ENCODE assay signal across 7 cellular contexts in genomic region chr10:130137659-130138478, GRCh38. TPM values are rescaled to one million over a fixed set of nuclear protein-coding genes. Genes with fewer than 3 reads are reported as not detected.
DNase-seq lines count a peak whose midpoint lies in the region; TF ChIP-seq lines count a peak whose summit lies in the region.

No MANE protein-coding gene starts in this region.

- no peak overlapping the region for H2AK5ac ChIP-seq in H9 (ENCODE audit: insufficient read length, low read length)

- no peak overlapping the region for H3K23ac ChIP-seq in H9 (ENCODE audit: insufficient read length, low read depth, low read length)

- no peak overlapping the region for H2BK15ac ChIP-seq in H9 (ENCODE audit: low read depth, low read length)

- H2BK20ac ChIP-seq in H9 (ENCODE audit: low read depth, low read length, poor library complexity, severe bottlenecking): no peak overlapping the region

- peaks cover 39% of the 10 kb centered on the region; the same call in 1 of the 2 replicates for H3K79me2 ChIP-seq in H9 (ENCODE audit: insufficient read depth, low read length)

- no peak overlapping the region for H3T11ph ChIP-seq in H9 (ENCODE audit: low read length)

- H3K4me3 ChIP-seq in foreskin fibroblast (ENCODE audit: low read depth in 1 of 2, low read length in 2 of 2): peak overlapping the region; percentile 80 to 84
- H3K4me3 ChIP-seq in skeletal muscle tissue (ENCODE audit: low read length in 3 of 3): peak overlapping the region; percentile 86 to 93 (median 90)
- no peak overlapping the region for H3K4me3 ChIP-seq in lower leg skin (ENCODE audit: low read depth, poor library complexity, severe bottlenecking)

- no peak overlapping the region for H3K14ac ChIP-seq in H9 (ENCODE audit: insufficient read depth, low read length)

- WGBS in H9 (ENCODE audit: extremely low coverage, insufficient read length, low lambda C conversion rate): no CpG with 5 or more reads among the region's 28 CpGs
- 87 to 92% methylated on average over 28 of the region's 28 CpGs for WGBS in lower leg skin, 2 donors

- no peak for TF ChIP-seq POLR2A in lower leg skin (IDR thresholded peaks at IDR 0.05)

- H3K23me2 ChIP-seq in H9 (ENCODE audit: insufficient read length, low read depth, low read length, poor library complexity, severe bottlenecking): peaks cover 10% of the 10 kb centered on the region

- TF ChIP-seq CTCF in H9 (conservative IDR thresholded peaks at IDR 0.05) (no peak), VCaP (conservative IDR thresholded peaks at IDR 0.05) (no peak), foreskin fibroblast (IDR thresholded peaks at IDR 0.05; ENCODE audit: low read depth, low read length) (no peak), lower leg skin (IDR thresholded peaks at IDR 0.05) (no peak)

- H4K8ac ChIP-seq in H9 (replicated peaks; ENCODE audit: insufficient read length, low read depth, low read length): no peak overlapping the region

- H3K27me3 ChIP-seq in H9 (ENCODE audit: insufficient read depth, low read length): no peaks in the 10 kb centered on the region
- H3K27me3 ChIP-seq in skeletal muscle tissue (ENCODE audit: control insufficient read depth in 3 of 3, insufficient read depth in 3 of 3, low read length in 3 of 3): no peaks in the 10 kb centered on the region

- peaks cover 0 to 4% (median 3%) of the 10 kb centered on the region in 3 donors for H3K36me3 ChIP-seq in skeletal muscle tissue (ENCODE audit: control insufficient read depth in 3 of 3, insufficient read depth in 3 of 3, low read length in 3 of 3)

- no peak overlapping the region for H2BK5ac ChIP-seq in H9 (ENCODE audit: insufficient read length, low read length)

- intact Hi-C loops in lower leg skin (cut with DNase I; ENCODE audit: low total_unique reads): no loop called here

- H3K18ac ChIP-seq in H9 (ENCODE audit: insufficient read length, low read depth, low read length): no peak overlapping the region

- no peak overlapping the region for H2AFZ ChIP-seq in H9 (ENCODE audit: low read length)

- H3K27ac Mint-ChIP-seq in H9: peak overlapping the region in 2 of 3 experiments; percentile 32 to 76; a peak in 4 of 7 replicates

- peaks cover 7% of the 10 kb centered on the region; the same call in 1 of the 2 replicates for H3K4me1 ChIP-seq in H9 (ENCODE audit: insufficient read depth, low read length)
- peaks cover 29 to 35% (median 32%) of the 10 kb centered on the region in 3 donors for H3K4me1 ChIP-seq in skeletal muscle tissue (ENCODE audit: control insufficient read depth in 3 of 3, insufficient read depth in 3 of 3, low read length in 3 of 3)

- H2BK12ac ChIP-seq in H9 (ENCODE audit: insufficient read length, low read depth, low read length): no peak overlapping the region

- peaks cover 8 to 29% (median 15%) of the 10 kb centered on the region in 3 experiments for H3K36me3 Mint-ChIP-seq in H9 (ENCODE audit: insufficient read depth in 1 of 3, low read depth in 3 of 3)

- DNase-seq in H9: no peak
- no peak for DNase-seq in foreskin fibroblast
- no peak for DNase-seq in AG08396 (ENCODE audit: low spot score)
- DNase-seq in NCI-H82 treated with DMSO at 0.1 percent for 48 hours (lab: John Stamatoyannopoulos, UW; ENCODE audit: unreplicated experiment): no peak
- DNase-seq in lower leg skin (ENCODE audit: low spot score in 2 of 2): no peak

- no peak overlapping the region for H4K5ac ChIP-seq in H9 (ENCODE audit: insufficient read length, low read depth, low read length)

- H3K4me1 Mint-ChIP-seq in H9: peaks cover 22 to 26% of the 10 kb centered on the region in 2 experiments

- peaks cover 5% of the 10 kb centered on the region for H3K27me3 Mint-ChIP-seq in H9 (ENCODE audit: low read depth)

- no peak overlapping the region for H2BK120ac ChIP-seq in H9 (ENCODE audit: low read depth, low read length, poor library complexity, severe bottlenecking)

- peaks cover 10% of the 10 kb centered on the region for H3K79me1 ChIP-seq in H9 (ENCODE audit: insufficient read depth, low read depth, low read length, poor library complexity, severe bottlenecking)

- H3K9me3 ChIP-seq in H9 (ENCODE audit: control insufficient read depth, low read depth, low read length) (no peaks in the 10 kb centered on the region), skeletal muscle tissue (ENCODE audit: control insufficient read depth in 3 of 3, low read length in 3 of 3) (no peaks in the 10 kb centered on the region)

- no peak overlapping the region for H3K56ac ChIP-seq in H9 (ENCODE audit: insufficient read length, low read depth, low read length)

- peak overlapping the region; percentile 91 for H3K9ac ChIP-seq in H9 (ENCODE audit: extremely low read depth, insufficient read length, low read length)
- peak overlapping the region; percentile 87 to 92 (median 91) for H3K9ac ChIP-seq in skeletal muscle tissue (ENCODE audit: low read depth in 1 of 3, low read length in 3 of 3)

- peak overlapping the region; percentile 91 to 93 for H3K4me3 Mint-ChIP-seq in H9

- H3K4ac ChIP-seq in H9 (ENCODE audit: low read depth, low read length): no peak overlapping the region

- H4K20me1 ChIP-seq in H9 (ENCODE audit: control insufficient read depth, insufficient read depth, insufficient read length): no peaks in the 10 kb centered on the region

- H3K4me2 ChIP-seq in H9 (ENCODE audit: insufficient read depth, insufficient read length, low read length): peak overlapping the region; percentile 97

- no peaks in the 10 kb centered on the region for H3K9me3 Mint-ChIP-seq in H9

- H3K27ac ChIP-seq in H9 (ENCODE audit: insufficient read length, low read depth, low read length): no peak overlapping the region
- peak overlapping the region; percentile 68 for H3K27ac ChIP-seq in VCaP
- H3K27ac ChIP-seq in skeletal muscle tissue (ENCODE audit: low read depth, low read length): no peak overlapping the region

- H4K91ac ChIP-seq in H9 (ENCODE audit: insufficient read length, low read depth, low read length): no peak overlapping the region

RNA-seq across cellular contexts. Expression of gene GLRX3, which starts 1.7 kb away (rescaled TPM):
- total RNA-seq in H9 (2021) (135 and 139 TPM in 2 replicates), skeletal muscle tissue (49.1 TPM), lower leg skin (10 to 100 TPM; 31.5 to 60.7 (median 42.6) TPM)

RNA-seq across cellular contexts. Expression of gene C10orf143, which starts 27.2 kb away (rescaled TPM):
- 0.79 and 0.94 TPM in 2 replicates for total RNA-seq in H9 (2021)
- total RNA-seq in skeletal muscle tissue: not detected
- total RNA-seq in lower leg skin: 1 to 10 TPM in 3 of 4 donors, under 1 TPM in 1; 0.38 to 3.9 (median 3.3) TPM
